ENCODE assay signal across 1 cellular context in the genomic region with DNA sequence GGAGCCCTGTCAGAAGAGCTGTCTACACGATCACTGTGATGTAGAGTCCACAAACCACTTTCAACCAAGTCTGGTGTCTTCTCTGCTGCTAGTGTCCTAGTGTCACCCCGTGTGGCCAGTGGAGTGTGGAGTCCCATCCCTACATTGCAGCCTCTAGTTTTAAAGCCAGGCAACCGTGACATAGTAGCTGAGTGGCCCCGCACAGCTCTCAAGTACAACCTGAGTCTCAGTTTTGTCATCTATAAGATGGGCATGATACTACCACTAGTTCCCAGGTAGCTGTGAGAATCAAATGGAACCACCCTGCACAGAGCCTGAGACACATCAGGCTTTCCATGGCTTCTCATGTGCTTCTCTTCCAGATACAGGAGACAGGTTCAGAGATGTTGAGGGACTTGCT.
TF ChIP-seq lines count a peak whose summit lies in the region.

No MANE protein-coding gene starts in this region.

TF ChIP-seq in K562, 482 proteins besides CTCF, POLR2A, EP300 and RAD21:
- TF ChIP-seq RBM25 (IDR thresholded peaks at IDR 0.05; ENCODE audit: low read depth, low read length, severe bottlenecking) (peak; percentile 42), RBBP5 (IDR thresholded peaks at IDR 0.05; ENCODE audit: borderline replicate concordance, insufficient read depth, low read length, poor library complexity, severe bottlenecking) (no peak), POLR2AphosphoS5 (IDR thresholded peaks at IDR 0.05; ENCODE audit: control insufficient read depth, insufficient read depth, low read depth, low read length) (no peak)
